1 cellular context compared by ENCODE assay signal in genomic region chr13:114120486-114121430, GRCh38.
TF ChIP-seq lines count a peak whose summit lies in the region.

No MANE protein-coding gene starts in this region.

TF ChIP-seq in K562, 482 proteins besides CTCF, POLR2A, EP300 and RAD21:
- TF ChIP-seq VEZF1 (CRISPR knock-in tag; IDR thresholded peaks at IDR 0.05) (peak; percentile 40; the same call in 1 of the 2 replicates), NFATC3 (IDR thresholded peaks at IDR 0.05) (no peak), NR4A1 (CRISPR knock-in tag; IDR thresholded peaks at IDR 0.05) (no peak), NR4A1 (tag; IDR thresholded peaks at IDR 0.05) (no peak), HMG20B (CRISPR knock-in tag; IDR thresholded peaks at IDR 0.05) (no peak)
